In the genomic region with DNA sequence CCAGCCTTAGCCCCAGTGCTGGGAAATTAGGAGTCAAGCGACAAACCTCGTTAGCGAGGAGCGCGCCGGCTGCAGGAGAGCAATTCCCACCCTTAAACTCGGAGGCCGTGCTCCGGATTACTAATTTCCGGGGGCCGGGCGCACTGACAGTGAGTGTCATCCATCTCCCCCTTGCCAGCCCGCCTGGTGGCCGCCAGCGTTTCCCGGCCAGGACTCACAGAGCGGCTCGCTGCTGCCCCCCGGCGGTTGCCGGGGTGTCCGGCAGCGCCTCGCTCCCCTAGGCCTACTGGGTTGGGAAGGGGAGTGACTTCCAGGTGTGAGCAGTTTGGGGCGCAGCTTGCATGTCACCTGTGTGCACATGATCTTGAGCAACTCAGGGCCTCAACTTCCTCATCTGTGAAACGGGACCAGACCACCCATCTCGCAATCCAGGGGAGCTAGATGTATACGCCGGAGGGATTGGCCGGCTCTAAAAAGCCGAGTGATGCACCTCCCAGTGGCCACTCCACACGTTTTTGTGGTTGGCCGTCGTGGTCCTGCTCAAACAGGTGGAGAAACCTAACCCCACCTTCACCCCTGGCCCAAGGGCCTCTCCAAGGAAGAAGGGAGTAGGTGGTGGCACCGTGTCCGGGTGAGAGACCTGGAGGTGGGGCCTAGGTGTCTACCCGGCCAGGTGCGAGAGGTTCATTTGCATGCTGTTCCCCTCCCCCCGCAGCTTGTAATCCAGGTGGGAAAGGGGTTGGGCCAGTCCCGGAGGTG, we compare ENCODE assay signal across 1 cellular context.
TF ChIP-seq lines count a peak whose summit lies in the region.

No MANE protein-coding gene starts in this region.

TF ChIP-seq in HepG2, 621 proteins besides CTCF, POLR2A, EP300 and RAD21 (continued from another document and continues in another):
- TF ChIP-seq NFKB2 (CRISPR knock-in tag; IDR thresholded peaks at IDR 0.05; ENCODE audit: borderline replicate concordance) (no peak; the same call in 1 of the 2 replicates), TEAD3 (CRISPR knock-in tag; optimal IDR thresholded peaks at IDR 0.05; ENCODE audit: borderline replicate concordance) (peak; percentile 36), SOX13 (IDR thresholded peaks at IDR 0.05) (no peak), SOX13 (CRISPR knock-in tag; conservative IDR thresholded peaks at IDR 0.05 in 1 of 2, IDR thresholded peaks at IDR 0.05 in 1 of 2) (peak in 1 of 2 experiments; percentile 57; a peak in 2 of 4 replicates), HOXA3 (CRISPR knock-in tag; IDR thresholded peaks at IDR 0.05) (peak; percentile 70), ARID2 (CRISPR knock-in tag; IDR thresholded peaks at IDR 0.05; ENCODE audit: borderline replicate concordance) (no peak; the same call in 1 of the 2 replicates), DDIT3 (CRISPR knock-in tag; IDR thresholded peaks at IDR 0.05) (no peak), ZSCAN21 (CRISPR knock-in tag; IDR thresholded peaks at IDR 0.05; ENCODE audit: borderline replicate concordance) (no peak; the same call in 1 of the 2 replicates), YY1 (IDR thresholded peaks at IDR 0.05; ENCODE audit: insufficient read depth, insufficient replicate concordance, low read depth, low read length) (peak; percentile 72), ZUFSP (CRISPR knock-in tag; IDR thresholded peaks at IDR 0.05; ENCODE audit: borderline replicate concordance) (no peak), USF2 (IDR thresholded peaks at IDR 0.05; ENCODE audit: low read depth, low read length) (no peak), USF2 (CRISPR knock-in tag; IDR thresholded peaks at IDR 0.05; ENCODE audit: borderline replicate concordance) (no peak), KLF16 (CRISPR knock-in tag; IDR thresholded peaks at IDR 0.05) (peak in 1 of 2 experiments; percentile 91; a peak in 2 of 4 replicates), ZNF790 (CRISPR knock-in tag; IDR thresholded peaks at IDR 0.05; ENCODE audit: borderline replicate concordance) (peak; percentile 61; the same call in 1 of the 2 replicates), STAT5B (CRISPR knock-in tag; IDR thresholded peaks at IDR 0.05) (no peak), RFXANK (CRISPR knock-in tag; IDR thresholded peaks at IDR 0.05) (no peak), YEATS4 (CRISPR knock-in tag; IDR thresholded peaks at IDR 0.05; ENCODE audit: borderline replicate concordance) (0 out of 2 replicates have a peak, but pooled peaks have one; percentile 8), FOXM1 (CRISPR knock-in tag; IDR thresholded peaks at IDR 0.05) (no peak), ZMYM3 (CRISPR knock-in tag; IDR thresholded peaks at IDR 0.05) (peak; percentile 48; the same call in 1 of the 2 replicates), TRIM22 (IDR thresholded peaks at IDR 0.05) (no peak), TFDP2 (CRISPR knock-in tag; IDR thresholded peaks at IDR 0.05) (peak; percentile 58; the same call in 1 of the 2 replicates), ZNF354B (CRISPR knock-in tag; IDR thresholded peaks at IDR 0.05) (no peak), ZFP82 (CRISPR knock-in tag; IDR thresholded peaks at IDR 0.05; ENCODE audit: borderline replicate concordance) (peak; percentile 77; the same call in 1 of the 2 replicates), ZNF777 (CRISPR knock-in tag; IDR thresholded peaks at IDR 0.05) (0 out of 2 replicates have a peak, but pooled peaks have one; percentile 50), TOE1 (CRISPR knock-in tag; IDR thresholded peaks at IDR 0.05) (no peak)
- TF ChIP-seq, protein P1, sequence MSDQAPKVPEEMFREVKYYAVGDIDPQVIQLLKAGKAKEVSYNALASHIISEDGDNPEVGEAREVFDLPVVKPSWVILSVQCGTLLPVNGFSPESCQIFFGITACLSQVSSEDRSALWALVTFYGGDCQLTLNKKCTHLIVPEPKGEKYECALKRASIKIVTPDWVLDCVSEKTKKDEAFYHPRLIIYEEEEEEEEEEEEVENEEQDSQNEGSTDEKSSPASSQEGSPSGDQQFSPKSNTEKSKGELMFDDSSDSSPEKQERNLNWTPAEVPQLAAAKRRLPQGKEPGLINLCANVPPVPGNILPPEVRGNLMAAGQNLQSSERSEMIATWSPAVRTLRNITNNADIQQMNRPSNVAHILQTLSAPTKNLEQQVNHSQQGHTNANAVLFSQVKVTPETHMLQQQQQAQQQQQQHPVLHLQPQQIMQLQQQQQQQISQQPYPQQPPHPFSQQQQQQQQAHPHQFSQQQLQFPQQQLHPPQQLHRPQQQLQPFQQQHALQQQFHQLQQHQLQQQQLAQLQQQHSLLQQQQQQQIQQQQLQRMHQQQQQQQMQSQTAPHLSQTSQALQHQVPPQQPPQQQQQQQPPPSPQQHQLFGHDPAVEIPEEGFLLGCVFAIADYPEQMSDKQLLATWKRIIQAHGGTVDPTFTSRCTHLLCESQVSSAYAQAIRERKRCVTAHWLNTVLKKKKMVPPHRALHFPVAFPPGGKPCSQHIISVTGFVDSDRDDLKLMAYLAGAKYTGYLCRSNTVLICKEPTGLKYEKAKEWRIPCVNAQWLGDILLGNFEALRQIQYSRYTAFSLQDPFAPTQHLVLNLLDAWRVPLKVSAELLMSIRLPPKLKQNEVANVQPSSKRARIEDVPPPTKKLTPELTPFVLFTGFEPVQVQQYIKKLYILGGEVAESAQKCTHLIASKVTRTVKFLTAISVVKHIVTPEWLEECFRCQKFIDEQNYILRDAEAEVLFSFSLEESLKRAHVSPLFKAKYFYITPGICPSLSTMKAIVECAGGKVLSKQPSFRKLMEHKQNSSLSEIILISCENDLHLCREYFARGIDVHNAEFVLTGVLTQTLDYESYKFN (CRISPR knock-in tag; conservative IDR thresholded peaks at IDR 0.05), result peak; percentile 54
- TF ChIP-seq, protein P2, sequence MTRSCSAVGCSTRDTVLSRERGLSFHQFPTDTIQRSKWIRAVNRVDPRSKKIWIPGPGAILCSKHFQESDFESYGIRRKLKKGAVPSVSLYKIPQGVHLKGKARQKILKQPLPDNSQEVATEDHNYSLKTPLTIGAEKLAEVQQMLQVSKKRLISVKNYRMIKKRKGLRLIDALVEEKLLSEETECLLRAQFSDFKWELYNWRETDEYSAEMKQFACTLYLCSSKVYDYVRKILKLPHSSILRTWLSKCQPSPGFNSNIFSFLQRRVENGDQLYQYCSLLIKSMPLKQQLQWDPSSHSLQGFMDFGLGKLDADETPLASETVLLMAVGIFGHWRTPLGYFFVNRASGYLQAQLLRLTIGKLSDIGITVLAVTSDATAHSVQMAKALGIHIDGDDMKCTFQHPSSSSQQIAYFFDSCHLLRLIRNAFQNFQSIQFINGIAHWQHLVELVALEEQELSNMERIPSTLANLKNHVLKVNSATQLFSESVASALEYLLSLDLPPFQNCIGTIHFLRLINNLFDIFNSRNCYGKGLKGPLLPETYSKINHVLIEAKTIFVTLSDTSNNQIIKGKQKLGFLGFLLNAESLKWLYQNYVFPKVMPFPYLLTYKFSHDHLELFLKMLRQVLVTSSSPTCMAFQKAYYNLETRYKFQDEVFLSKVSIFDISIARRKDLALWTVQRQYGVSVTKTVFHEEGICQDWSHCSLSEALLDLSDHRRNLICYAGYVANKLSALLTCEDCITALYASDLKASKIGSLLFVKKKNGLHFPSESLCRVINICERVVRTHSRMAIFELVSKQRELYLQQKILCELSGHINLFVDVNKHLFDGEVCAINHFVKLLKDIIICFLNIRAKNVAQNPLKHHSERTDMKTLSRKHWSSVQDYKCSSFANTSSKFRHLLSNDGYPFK (CRISPR knock-in tag; IDR thresholded peaks at IDR 0.05; ENCODE audit: borderline replicate concordance), result peak; percentile 74; the same call in 1 of the 2 replicates
- TF ChIP-seq, protein P3, sequence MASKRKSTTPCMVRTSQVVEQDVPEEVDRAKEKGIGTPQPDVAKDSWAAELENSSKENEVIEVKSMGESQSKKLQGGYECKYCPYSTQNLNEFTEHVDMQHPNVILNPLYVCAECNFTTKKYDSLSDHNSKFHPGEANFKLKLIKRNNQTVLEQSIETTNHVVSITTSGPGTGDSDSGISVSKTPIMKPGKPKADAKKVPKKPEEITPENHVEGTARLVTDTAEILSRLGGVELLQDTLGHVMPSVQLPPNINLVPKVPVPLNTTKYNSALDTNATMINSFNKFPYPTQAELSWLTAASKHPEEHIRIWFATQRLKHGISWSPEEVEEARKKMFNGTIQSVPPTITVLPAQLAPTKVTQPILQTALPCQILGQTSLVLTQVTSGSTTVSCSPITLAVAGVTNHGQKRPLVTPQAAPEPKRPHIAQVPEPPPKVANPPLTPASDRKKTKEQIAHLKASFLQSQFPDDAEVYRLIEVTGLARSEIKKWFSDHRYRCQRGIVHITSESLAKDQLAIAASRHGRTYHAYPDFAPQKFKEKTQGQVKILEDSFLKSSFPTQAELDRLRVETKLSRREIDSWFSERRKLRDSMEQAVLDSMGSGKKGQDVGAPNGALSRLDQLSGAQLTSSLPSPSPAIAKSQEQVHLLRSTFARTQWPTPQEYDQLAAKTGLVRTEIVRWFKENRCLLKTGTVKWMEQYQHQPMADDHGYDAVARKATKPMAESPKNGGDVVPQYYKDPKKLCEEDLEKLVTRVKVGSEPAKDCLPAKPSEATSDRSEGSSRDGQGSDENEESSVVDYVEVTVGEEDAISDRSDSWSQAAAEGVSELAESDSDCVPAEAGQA (IDR thresholded peaks at IDR 0.05; ENCODE audit: low read depth), result peak; percentile 49
- TF ChIP-seq, protein P3 (CRISPR knock-in tag; IDR thresholded peaks at IDR 0.05; ENCODE audit: borderline replicate concordance), result no peak
- TF ChIP-seq, protein P4, sequence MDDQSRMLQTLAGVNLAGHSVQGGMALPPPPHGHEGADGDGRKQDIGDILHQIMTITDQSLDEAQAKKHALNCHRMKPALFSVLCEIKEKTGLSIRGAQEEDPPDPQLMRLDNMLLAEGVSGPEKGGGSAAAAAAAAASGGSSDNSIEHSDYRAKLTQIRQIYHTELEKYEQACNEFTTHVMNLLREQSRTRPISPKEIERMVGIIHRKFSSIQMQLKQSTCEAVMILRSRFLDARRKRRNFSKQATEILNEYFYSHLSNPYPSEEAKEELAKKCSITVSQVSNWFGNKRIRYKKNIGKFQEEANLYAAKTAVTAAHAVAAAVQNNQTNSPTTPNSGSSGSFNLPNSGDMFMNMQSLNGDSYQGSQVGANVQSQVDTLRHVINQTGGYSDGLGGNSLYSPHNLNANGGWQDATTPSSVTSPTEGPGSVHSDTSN (CRISPR knock-in tag; IDR thresholded peaks at IDR 0.05; ENCODE audit: borderline replicate concordance), result no peak
